9 cellular contexts compared by ENCODE assay signal in the genomic region with DNA sequence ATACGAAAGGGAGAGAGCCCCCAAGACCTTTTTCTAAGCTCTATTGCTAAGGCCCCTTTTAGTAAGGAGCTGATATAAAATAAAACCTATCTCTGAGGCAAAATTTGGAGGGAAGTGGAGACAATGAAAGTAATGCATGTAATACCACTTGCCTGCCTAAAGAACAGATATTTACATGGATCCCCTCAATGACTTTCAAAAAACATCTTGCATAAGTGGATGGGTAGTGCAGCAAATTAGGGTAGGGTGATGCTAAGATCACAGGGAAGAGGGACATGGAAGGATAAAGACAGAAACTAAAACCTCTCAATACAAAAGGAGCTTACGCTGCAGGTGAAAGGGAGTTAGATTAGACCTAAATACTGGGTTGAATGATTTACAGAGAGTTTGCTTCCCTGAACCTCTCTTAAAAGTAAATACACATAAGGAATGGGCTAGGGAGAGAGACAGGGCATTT. TPM values are rescaled to one million over a fixed set of nuclear protein-coding genes. Genes with fewer than 3 reads are reported as not detected.
DNase-seq lines count a peak whose midpoint lies in the region; ATAC-seq and TF ChIP-seq lines count a peak whose summit lies in the region.
"Had no signal": no experiment of that assay in that cellular context is flagged by ENCODE, and none has a peak within 500 bp of the region (broad histone marks: within the 10 kb centered on the region; RNA-seq: fewer than 3 reads in every experiment).

No MANE protein-coding gene starts in this region.

- H3K27me3 ChIP-seq in cardiac muscle cell = no peaks in the 10 kb centered on the region
- no peaks in the 10 kb centered on the region for H3K27me3 ChIP-seq in upper lobe of right lung

- no peak for TF ChIP-seq CTCF in cardiac muscle cell (IDR thresholded peaks at IDR 0.05; ENCODE audit: low read depth, low read length)
- TF ChIP-seq CTCF in astrocyte of the cerebellum (IDR thresholded peaks at IDR 0.05; ENCODE audit: low read depth, low read length, missing control alignments) = no peak
- TF ChIP-seq CTCF in upper lobe of right lung (IDR thresholded peaks at IDR 0.05) = no peak

- H3K9me3 Mint-ChIP-seq in memory B cell = no peaks in the 10 kb centered on the region

- H3K4me3 Mint-ChIP-seq in memory B cell = peak overlapping the region; percentile 96

- no peaks in the 10 kb centered on the region for H3K27me3 Mint-ChIP-seq in memory B cell

- H3K4me3 ChIP-seq in cardiac muscle cell (peak overlapping the region; percentile 62), astrocyte of the cerebellum (ENCODE audit: low read depth, low read length) (peak overlapping the region; percentile 61), upper lobe of right lung (peak overlapping the region; percentile 78)

- ATAC-seq in left ventricle myocardium superior (no peak), memory B cell (ENCODE audit: low read depth) (no peak), upper lobe of right lung (no peak), HG03378 (IDR thresholded peaks at IDR 0.05; ENCODE audit: unreplicated experiment) (no peak)

- peaks cover 7% of the 10 kb centered on the region for H3K4me1 ChIP-seq in cardiac muscle cell (ENCODE audit: low read depth)
- H3K4me1 ChIP-seq in upper lobe of right lung = peaks cover 15% of the 10 kb centered on the region

- H3K9me3 ChIP-seq in cardiac muscle cell (ENCODE audit: low read depth) (no peaks in the 10 kb centered on the region), upper lobe of right lung (no peaks in the 10 kb centered on the region)

- in situ Hi-C loops in astrocyte of the cerebellum (cut with HindIII; ENCODE audit: low sequenced_read_pairs) = no loop called here

- H3K36me3 ChIP-seq in cardiac muscle cell (peaks cover 42% of the 10 kb centered on the region), upper lobe of right lung (peaks cover 58% of the 10 kb centered on the region)

- H3K4me1 Mint-ChIP-seq in memory B cell = peaks cover 27% of the 10 kb centered on the region

- intact Hi-C loops in left ventricle myocardium superior (cut with micrococcal nuclease) (no loop called here), upper lobe of right lung (cut with DNase I) (no loop called here)

- no peak for DNase-seq in cardiac muscle cell (ENCODE audit: low read depth in 1 of 2, low spot score in 1 of 2)
- no peak for DNase-seq in left ventricle myocardium superior
- no peak for DNase-seq in astrocyte of the cerebellum (ENCODE audit: low read depth)
- no peak for DNase-seq in memory B cell (ENCODE audit: low spot score in 2 of 2)
- DNase-seq in upper lobe of right lung = no peak
- DNase-seq in 8988T = no peak
- DNase-seq in KG1 (lab: John Stamatoyannopoulos, UW) = no peak
- DNase-seq: NCI-H1105 had no signal

- H3K27ac ChIP-seq in cardiac muscle cell = peak overlapping the region; percentile 96
- peak overlapping the region; percentile 91 for H3K27ac ChIP-seq in upper lobe of right lung

- peaks cover 23% of the 10 kb centered on the region for H3K36me3 Mint-ChIP-seq in memory B cell

- peak overlapping the region; percentile 96 for H3K27ac Mint-ChIP-seq in memory B cell

RNA-seq across cellular contexts. Expression of gene ZNF513, which starts 1.1 kb away (rescaled TPM):
- total RNA-seq in cardiac muscle cell (29.7 and 31.7 TPM in 2 replicates), left ventricle myocardium superior (6.5 TPM), upper lobe of right lung (14.2 TPM)
- 32.2 and 35.8 TPM in 2 replicates for polyA plus RNA-seq in cardiac muscle cell

RNA-seq across cellular contexts. Expression of gene SNX17, which starts 9.0 kb away (rescaled TPM):
- total RNA-seq in cardiac muscle cell (91.9 and 141 TPM in 2 replicates), left ventricle myocardium superior (61.2 TPM), upper lobe of right lung (97.6 TPM)
- 130 and 135 TPM in 2 replicates for polyA plus RNA-seq in cardiac muscle cell

RNA-seq across cellular contexts. Expression of gene EIF2B4, which starts 9.3 kb away (rescaled TPM):
- total RNA-seq in cardiac muscle cell (30.5 and 41.5 TPM in 2 replicates), left ventricle myocardium superior (40.9 TPM), upper lobe of right lung (35.0 TPM)
- polyA plus RNA-seq in cardiac muscle cell = 93.9 and 94.9 TPM in 2 replicates

RNA-seq across cellular contexts. Expression of gene GTF3C2, which starts 22.8 kb away (rescaled TPM):
- total RNA-seq in cardiac muscle cell (35.1 and 38.2 TPM in 2 replicates), left ventricle myocardium superior (19.8 TPM), upper lobe of right lung (54.4 TPM)
- 47.7 and 56.8 TPM in 2 replicates for polyA plus RNA-seq in cardiac muscle cell

RNA-seq across cellular contexts. Expression of gene PPM1G, which starts 30.0 kb away (rescaled TPM):
- 96.2 and 101 TPM in 2 replicates for total RNA-seq in cardiac muscle cell
- polyA plus RNA-seq in cardiac muscle cell = 84.8 and 93.0 TPM in 2 replicates
- total RNA-seq in left ventricle myocardium superior = 38.8 TPM
- total RNA-seq in upper lobe of right lung = 51.8 TPM
